Comparison of ENCODE assay signal across 25 cellular contexts in genomic region chr2:222360997-222361396, GRCh38.
"Had no signal": no experiment of that assay in that cellular context is flagged by ENCODE, and none has a peak within 500 bp of the region (broad histone marks: within the 10 kb centered on the region; RNA-seq: fewer than 3 reads in every experiment).

No MANE protein-coding gene starts in this region.

- ATAC-seq: naive thymus-derived CD8-positive, alpha-beta T cell; natural killer cell treated with Interleukin-12 subunit alpha and Interleukin-12 subunit beta and Interleukin-15 and Interleukin-18, amount 100 ng/mL, for 72 hours; pancreas; psoas muscle; right cardiac atrium; right lobe of liver; stimulated activated memory B cell treated with anti-CD40 and anti-IgM and Interleukin-4, amounts not matched to agents 10 μg/mL and 1 μg/mL and 100 μg/mL, for 72 hours had no signal

- H3K27me3 ChIP-seq: neutrophil, pancreas, right lobe of liver, sigmoid colon, stomach, thyroid gland, tibial nerve, upper lobe of left lung, vagina had no signal

- H3K4me3 ChIP-seq: pancreas, psoas muscle, right lobe of liver, sigmoid colon, stomach, thoracic aorta, thyroid gland, tibial nerve, upper lobe of left lung, vagina had no signal

- H3K4me1 ChIP-seq: pancreas, psoas muscle, right lobe of liver, sigmoid colon, stomach, tibial nerve, vagina had no signal

- H3K36me3 ChIP-seq: neutrophil, pancreas, right lobe of liver, sigmoid colon, stomach, thoracic aorta, thyroid gland, tibial nerve, upper lobe of left lung, vagina had no signal

- DNase-seq: naive thymus-derived CD8-positive, alpha-beta T cell; nephron progenitor cell; nucleus accumbens; pancreas; psoas muscle; right cardiac atrium; right lobe of liver; sigmoid colon; small intestine; stimulated activated CD4-positive, alpha-beta T cell treated with anti-CD3 and anti-CD28 coated beads, Interleukin-15, amount 100 ng/mL, for 24 hours; stimulated activated CD4-positive, alpha-beta T cell treated with anti-CD3 and anti-CD28 coated beads, Interleukin-2, amount 100 ng/mL, for 24 hours; stimulated activated CD4-positive, alpha-beta T cell treated with anti-CD3 and anti-CD28 coated beads, Interleukin-2, amount 100 ng/mL, for 48 hours; stimulated activated CD4-positive, alpha-beta T cell treated with anti-CD3 and anti-CD28 coated beads, Interleukin-4, amount 100 ng/mL, for 24 hours; stimulated activated CD8-positive, alpha-beta memory T cell treated with anti-CD3 and anti-CD28 coated beads, Interleukin-4, amount 100 ng/mL, for 48 hours; stimulated activated naive CD4-positive, alpha-beta T cell; stomach; thyroid gland; trophoblast cell; upper lobe of left lung had no signal

- H3K9me3 ChIP-seq: neutrophil, pancreas, psoas muscle, right lobe of liver, sigmoid colon, stomach, thoracic aorta, thyroid gland, tibial nerve, upper lobe of left lung, vagina had no signal
